21 cellular contexts compared by ENCODE assay signal in the genomic region with DNA sequence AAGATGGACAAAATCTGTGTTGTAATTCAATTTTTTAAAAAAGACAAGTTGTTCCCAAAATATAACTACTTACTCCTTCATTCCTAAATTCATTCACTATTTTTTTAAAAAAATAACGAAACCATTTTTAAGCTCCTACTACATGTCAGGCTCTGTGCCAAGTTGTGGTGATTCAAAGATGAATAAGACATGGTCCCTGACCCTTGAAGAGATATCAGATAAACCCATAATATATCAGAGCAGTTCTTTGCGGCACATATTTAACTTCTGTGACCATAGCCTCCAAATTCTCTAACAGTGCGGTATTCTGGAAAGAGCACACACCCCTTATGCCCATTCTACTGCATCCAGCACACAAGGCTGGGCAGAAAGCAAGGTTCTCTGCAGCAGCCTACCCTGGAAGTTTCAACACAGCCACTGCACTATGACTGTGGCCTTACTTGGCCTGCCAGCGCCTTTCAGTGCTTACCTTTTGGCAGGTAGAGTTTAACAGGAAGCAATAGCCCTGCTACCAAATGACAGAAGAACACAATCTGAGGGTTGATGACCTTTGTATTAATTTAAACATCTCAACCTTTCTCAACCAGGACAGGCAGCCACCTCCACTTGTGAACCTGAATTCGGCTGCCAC.
DNase-seq lines count a peak whose midpoint lies in the region; ATAC-seq, FAIRE-seq and TF ChIP-seq lines count a peak whose summit lies in the region.
"Had no signal": no experiment of that assay in that cellular context is flagged by ENCODE, and none has a peak within 500 bp of the region (broad histone marks: within the 10 kb centered on the region; RNA-seq: fewer than 3 reads in every experiment).

No MANE protein-coding gene starts in this region.

- H4K20me1 ChIP-seq in PC-9 (ENCODE audit: insufficient read depth) (no peaks in the 10 kb centered on the region), endothelial cell of umbilical vein (replicated peaks; ENCODE audit: control insufficient read depth, extremely low read depth, insufficient read depth, low read length) (peaks cover 3% of the 10 kb centered on the region), hepatocyte (ENCODE audit: insufficient read depth, poor library complexity, severe bottlenecking) (no peaks in the 10 kb centered on the region)

- WGBS in hepatocyte (ENCODE audit: low lambda C conversion rate, missing lambda C conversion rate): 87% methylated on average over 5 of the region's 5 CpGs

- no peaks in the 10 kb centered on the region for H3K27me3 Mint-ChIP-seq in activated T-helper 17 cell treated with anti-CD3 and anti-CD28 coated beads, Interleukin-2, amount 50 U/mL, for 72 hours
- H3K27me3 Mint-ChIP-seq: activated CD4-positive, alpha-beta T cell treated with anti-CD3 and anti-CD28 coated beads, Interleukin-2, amount 10 ng/mL, durations not matched to agents 24 days and 14 days; CD4-positive, alpha-beta T cell; dendritic cell treated with granulocyte-macrophage colony-stimulating factor and Interleukin-4, amounts not matched to agents 40 ng/mL and 50 ng/mL, for 4 days had no signal

- H3K4me3 Mint-ChIP-seq in activated T-helper 17 cell treated with anti-CD3 and anti-CD28 coated beads, Interleukin-2, amount 50 U/mL, for 72 hours: no peak overlapping the region
- H3K4me3 Mint-ChIP-seq: activated CD4-positive, alpha-beta T cell treated with anti-CD3 and anti-CD28 coated beads, Interleukin-2, amount 10 ng/mL, durations not matched to agents 24 days and 14 days; CD4-positive, alpha-beta T cell; dendritic cell treated with granulocyte-macrophage colony-stimulating factor and Interleukin-4, amounts not matched to agents 40 ng/mL and 50 ng/mL, for 4 days; H9; natural killer cell had no signal

- no peak overlapping the region for H3K27ac ChIP-seq in PC-9
- no peak overlapping the region for H3K27ac ChIP-seq in endothelial cell of umbilical vein (ENCODE audit: insufficient read depth, low read depth, low read length)
- no peak overlapping the region for H3K27ac ChIP-seq in hepatocyte
- H3K27ac ChIP-seq: parathyroid adenoma, thyroid gland had no signal

- dilution Hi-C loops in endothelial cell of umbilical vein (cut with MboI; ENCODE audit: extremely low pct_ligation_motif_present, low sequenced_read_pairs): no loop called here

- no peaks in the 10 kb centered on the region for H3K27me3 ChIP-seq in PC-9 (ENCODE audit: insufficient read depth, low read depth)
- H3K27me3 ChIP-seq in endothelial cell of umbilical vein (ENCODE audit: control insufficient read depth in 2 of 2, insufficient read depth in 2 of 2, low read length in 2 of 2): no peaks in the 10 kb centered on the region
- H3K27me3 ChIP-seq in hepatocyte: no peaks in the 10 kb centered on the region
- H3K27me3 ChIP-seq: thyroid gland had no signal

- no peaks in the 10 kb centered on the region for H3K9me2 ChIP-seq in PC-9 (ENCODE audit: insufficient read depth)
- H3K9me2 ChIP-seq in hepatocyte (replicated peaks; ENCODE audit: insufficient read depth): no peaks in the 10 kb centered on the region

- H3K4me2 ChIP-seq in PC-9 (peak overlapping the region; percentile 51), endothelial cell of umbilical vein (ENCODE audit: insufficient read depth, low read length) (no peak overlapping the region), hepatocyte (no peak overlapping the region)

- H2AFZ ChIP-seq in PC-9: no peak overlapping the region
- H2AFZ ChIP-seq in endothelial cell of umbilical vein (ENCODE audit: low read depth, low read length): no peak overlapping the region
- no peak overlapping the region for H2AFZ ChIP-seq in hepatocyte
- H2AFZ ChIP-seq: parathyroid adenoma had no signal

- POLR2A ChIA-PET in PC-9 (lab: Charles Lee; ENCODE audit: unreplicated experiment) (interaction anchor here (0.6 kb wide), 1 partner anchor 800 kb away, joined by 5 read pairs; no protein-coding TSS in a partner anchor), endothelial cell of umbilical vein (lab: Charles Lee) (no interaction called here)

- no peak overlapping the region for H3K27ac Mint-ChIP-seq in activated T-helper 17 cell treated with anti-CD3 and anti-CD28 coated beads, Interleukin-2, amount 50 U/mL, for 72 hours
- H3K27ac Mint-ChIP-seq: activated CD4-positive, alpha-beta T cell treated with anti-CD3 and anti-CD28 coated beads, Interleukin-2, amount 10 ng/mL, durations not matched to agents 24 days and 14 days; CD4-positive, alpha-beta T cell; dendritic cell treated with granulocyte-macrophage colony-stimulating factor and Interleukin-4, amounts not matched to agents 40 ng/mL and 50 ng/mL, for 4 days; natural killer cell had no signal

- peaks cover 26% of the 10 kb centered on the region for H3K4me1 ChIP-seq in PC-9 (replicated peaks; ENCODE audit: insufficient read depth)
- H3K4me1 ChIP-seq in endothelial cell of umbilical vein (ENCODE audit: control insufficient read depth, extremely low read depth, insufficient read depth, low read length): peaks cover 13% of the 10 kb centered on the region
- no peaks in the 10 kb centered on the region for H3K4me1 ChIP-seq in mucosa of descending colon (ENCODE audit: low read depth)
- no peaks in the 10 kb centered on the region for H3K4me1 ChIP-seq in hepatocyte (ENCODE audit: insufficient read depth)
- H3K4me1 ChIP-seq: thyroid gland had no signal

- no peaks in the 10 kb centered on the region for H3K36me3 Mint-ChIP-seq in activated T-helper 17 cell treated with anti-CD3 and anti-CD28 coated beads, Interleukin-2, amount 50 U/mL, for 72 hours (ENCODE audit: low read depth)
- H3K36me3 Mint-ChIP-seq: natural killer cell had no signal

- no peaks in the 10 kb centered on the region for H3K9me1 ChIP-seq in endothelial cell of umbilical vein (replicated peaks; ENCODE audit: control insufficient read depth, extremely low read depth, insufficient read depth, low read length)

- no peak overlapping the region for H3K4me3 ChIP-seq in PC-9
- H3K4me3 ChIP-seq in endothelial cell of umbilical vein (replicated peaks in 1 of 3; ENCODE audit: insufficient read depth in 1 of 3, low read depth in 1 of 3, low read length in 3 of 3): no peak overlapping the region
- H3K4me3 ChIP-seq in mucosa of descending colon: no peak overlapping the region
- H3K4me3 ChIP-seq in hepatocyte: no peak overlapping the region
- H3K4me3 ChIP-seq: thyroid gland had no signal

- H3K9ac ChIP-seq in endothelial cell of umbilical vein (replicated peaks; ENCODE audit: extremely low read depth, insufficient read depth, low read length): no peak overlapping the region
- H3K9ac ChIP-seq: parathyroid adenoma had no signal

- no peak for TF ChIP-seq POLR2A in endothelial cell of umbilical vein (IDR thresholded peaks at IDR 0.05; ENCODE audit: low read depth, low read length)

- H3K36me3 ChIP-seq in PC-9 (ENCODE audit: low read depth) (no peaks in the 10 kb centered on the region), endothelial cell of umbilical vein (ENCODE audit: control insufficient read depth in 2 of 2, extremely low read depth in 1 of 2, insufficient read depth in 2 of 2, low read length in 2 of 2) (no peaks in the 10 kb centered on the region), mucosa of descending colon (ENCODE audit: low read depth) (no peaks in the 10 kb centered on the region), hepatocyte (replicated peaks; ENCODE audit: insufficient read depth, low read depth) (no peaks in the 10 kb centered on the region)
- H3K36me3 ChIP-seq: thyroid gland had no signal

- H3F3A ChIP-seq in PC-9 (ENCODE audit: insufficient read depth, low read depth): peaks cover 18% of the 10 kb centered on the region

- peak; percentile 51 for ATAC-seq in mucosa of descending colon
- no peak for ATAC-seq in activated T-helper 17 cell treated with anti-CD3 and anti-CD28 coated beads, Interleukin-2, amount 50 U/mL, for 72 hours (replicated peaks)
- ATAC-seq: natural killer cell; stimulated activated naive CD8-positive, alpha-beta T cell treated with anti-CD3 and anti-CD28 coated beads, Interleukin-15, Interleukin-2, amounts not matched to agents 100 U/mL and 50 U/mL, for 24 hours had no signal

- CTCF ChIA-PET in PC-9 (lab: Charles Lee) (no interaction called here), endothelial cell of umbilical vein (lab: Charles Lee) (interaction anchor here (0.9 to 2.0 kb wide), 2 partner anchors 261 to 281 kb away, joined by 3 to 10 read pairs; no protein-coding TSS in a partner anchor)

- H3K9me3 Mint-ChIP-seq in activated T-helper 17 cell treated with anti-CD3 and anti-CD28 coated beads, Interleukin-2, amount 50 U/mL, for 72 hours: no peaks in the 10 kb centered on the region
- H3K9me3 Mint-ChIP-seq: CD4-positive, alpha-beta T cell; dendritic cell treated with granulocyte-macrophage colony-stimulating factor and Interleukin-4, amounts not matched to agents 40 ng/mL and 50 ng/mL, for 4 days; natural killer cell had no signal

- intact Hi-C loops in PC-9 (cut with micrococcal nuclease; ENCODE audit: unreplicated experiment) (no loop called here), endothelial cell of umbilical vein (cut with micrococcal nuclease) (no loop called here), mucosa of descending colon (cut with DNase I, micrococcal nuclease) (no loop called here)

- BruUV-seq in PC-9 (replicated peaks; lab: Mats Ljungman, UMichigan) (no TSS peak), endothelial cell of umbilical vein (replicated peaks; lab: Mats Ljungman, UMichigan) (no TSS peak)

- TF ChIP-seq CTCF in PC-9 (conservative IDR thresholded peaks at IDR 0.05) (no peak), endothelial cell of umbilical vein (IDR thresholded peaks at IDR 0.05; ENCODE audit: extremely low read depth in 1 of 2, insufficient read depth in 1 of 2, low read depth in 1 of 2, low read length in 2 of 2) (no peak), mucosa of descending colon (IDR thresholded peaks at IDR 0.05) (no peak), hepatocyte (IDR thresholded peaks at IDR 0.05; ENCODE audit: poor library complexity) (no peak)

- H3K79me2 ChIP-seq in PC-9 (ENCODE audit: low read depth) (no peaks in the 10 kb centered on the region), endothelial cell of umbilical vein (ENCODE audit: control insufficient read depth, insufficient read depth, low read length) (no peaks in the 10 kb centered on the region), hepatocyte (no peaks in the 10 kb centered on the region)
- H3K79me2 ChIP-seq: parathyroid adenoma had no signal

- DNase-seq in HCEC 1CT: peak; percentile 54
- peak; percentile 10 to 49 for DNase-seq in PC-9
- DNase-seq in endothelial cell of umbilical vein (ENCODE audit: low read depth, low spot score): peak; percentile 21
- DNase-seq in mucosa of descending colon: no peak
- no peak for DNase-seq in hepatocyte (ENCODE audit: low spot score)
- no peak for DNase-seq in SK-N-DZ (ENCODE audit: low spot score)
- DNase-seq: activated CD4-positive, alpha-beta T cell treated with anti-CD3 and anti-CD28 coated beads, Interleukin-2, amount 10 ng/mL, durations not matched to agents 24 days and 14 days; activated effector memory CD4-positive, alpha-beta T cell treated with Interleukin-2 at 50 U/mL for 16 hours; CD4-positive, alpha-beta T cell; H9; natural killer cell; NCI-H1417 treated with DMSO at 0.1 percent for 48 hours; NCI-H510A treated with DMSO at 0.1 percent for 48 hours; SHP77; stimulated activated naive CD8-positive, alpha-beta T cell treated with anti-CD3 and anti-CD28 coated beads, Interleukin-15, Interleukin-2, amounts not matched to agents 100 U/mL and 50 U/mL, for 24 hours; T-helper 1 cell; thyroid gland had no signal

- no peaks in the 10 kb centered on the region for H3K9me3 ChIP-seq in PC-9 (ENCODE audit: insufficient read depth, low read depth)
- H3K9me3 ChIP-seq in endothelial cell of umbilical vein (replicated peaks; ENCODE audit: control insufficient read depth, insufficient read depth, low read length): no peaks in the 10 kb centered on the region
- no peaks in the 10 kb centered on the region for H3K9me3 ChIP-seq in mucosa of descending colon
- H3K9me3 ChIP-seq in hepatocyte (ENCODE audit: low read depth): no peaks in the 10 kb centered on the region
- H3K9me3 ChIP-seq: thyroid gland had no signal

- peaks cover 5% of the 10 kb centered on the region for H3K4me1 Mint-ChIP-seq in activated T-helper 17 cell treated with anti-CD3 and anti-CD28 coated beads, Interleukin-2, amount 50 U/mL, for 72 hours
- H3K4me1 Mint-ChIP-seq: activated CD4-positive, alpha-beta T cell treated with anti-CD3 and anti-CD28 coated beads, Interleukin-2, amount 10 ng/mL, durations not matched to agents 24 days and 14 days had no signal

- FAIRE-seq in endothelial cell of umbilical vein (lab: Jason Lieb, UNC): peak; percentile 42
- FAIRE-seq: frontal cortex had no signal

Comparison
In these comparisons a context has a peak if more than half of its experiments do, and no peak if none do; other contexts are left out.
1. DNase-seq: peak in HCEC 1CT (single experiment), PC-9 (2 of 2) and endothelial cell of umbilical vein (single experiment); none in mucosa of descending colon (0 of 3), hepatocyte (single experiment) and SK-N-DZ (single experiment).